Comparison of ENCODE assay signal across 24 cellular contexts in genomic region chr13:21901772-21902708, GRCh38.
A peak's percentile ranks its signal among the peaks of the same experiment; 100 is the strongest.
DNase-seq lines count a peak whose midpoint lies in the region; ATAC-seq and TF ChIP-seq lines count a peak whose summit lies in the region.
"Had no signal": no experiment of that assay in that cellular context is flagged by ENCODE, and none has a peak within 500 bp of the region (broad histone marks: within the 10 kb centered on the region; RNA-seq: fewer than 3 reads in every experiment).

No MANE protein-coding gene starts in this region.

- H2BK120ac ChIP-seq in IMR-90 (ENCODE audit: low read depth, low read length): peak overlapping the region; percentile 6; the same call in 1 of the 2 replicates

- TF ChIP-seq RAD21 in IMR-90 (IDR thresholded peaks at IDR 0.05; ENCODE audit: low read length): no peak

- TF ChIP-seq POLR2A in IMR-90 (IDR thresholded peaks at IDR 0.05; ENCODE audit: low read depth, low read length): no peak
- TF ChIP-seq POLR2A in tibial nerve (IDR thresholded peaks at IDR 0.05): no peak

- intact Hi-C loops in IMR-90 (cut with micrococcal nuclease): no loop called here
- intact Hi-C loops in upper lobe of right lung (cut with DNase I): no loop called here

- H3K9me3 Mint-ChIP-seq in mesothelial cell of epicardium: no peaks in the 10 kb centered on the region
- H3K9me3 Mint-ChIP-seq: activated naive CD4-positive, alpha-beta T cell treated with anti-CD3 and anti-CD28 coated beads, Interleukin-2, amount 50 U/mL, for 24 hours; activated T-cell treated with anti-CD3 and anti-CD28 coated beads, Interleukin-2, amount 50 U/mL, for 72 hours had no signal

- no peak overlapping the region for H3K56ac ChIP-seq in IMR-90 (ENCODE audit: extremely low read depth, insufficient read depth, low read length)

- WGBS in IMR-90 (ENCODE audit: extremely low coverage in 2 of 2, insufficient read length in 1 of 2), 2 experiments: 60% methylated on average over 7 of the region's 16 CpGs; no CpG with 5 or more reads in 1 of the 2 experiments
- 64 to 70% methylated on average over 13 to 16 of the region's 16 CpGs for WGBS in tibial nerve, 2 donors

- peak; percentile 4 for DNase-seq in IMR-90
- DNase-seq in fibroblast of villous mesenchyme (ENCODE audit: low read depth): peak; percentile 24
- no peak for DNase-seq in mesothelial cell of epicardium (ENCODE audit: low spot score in 2 of 2, unreplicated experiment in 2 of 2)
- no peak for DNase-seq in upper lobe of right lung
- DNase-seq in hypothalamus (lab: John Stamatoyannopoulos, UW): no peak
- DNase-seq in tibial nerve (ENCODE audit: low spot score in 2 of 2): no peak
- no peak for DNase-seq in NCI-H2171 treated with DMSO at 0.1 percent for 48 hours (lab: John Stamatoyannopoulos, UW)
- DNase-seq: activated CD4-positive, alpha-beta T cell treated with anti-CD3 and anti-CD28 coated beads for 36 hours; activated T-cell treated with anti-CD3 and anti-CD28 coated beads, Interleukin-2, amount 50 U/mL, for 72 hours; cerebellar nuclear complex; COR-L47; effector CD4-positive, alpha-beta T cell; Karpas-422; NCI-H1048; NCI-H2081; NCI-H510A treated with DMSO at 0.1 percent for 48 hours; right lobe of liver; SW 1271; thyroid gland had no signal

- POLR2A ChIA-PET in IMR-90 (lab: Charles Lee; ENCODE audit: unreplicated experiment): no interaction called here

- H3K9me3 ChIP-seq in IMR-90 (ENCODE audit: control insufficient read depth, insufficient read depth, low read length): no peaks in the 10 kb centered on the region
- no peaks in the 10 kb centered on the region for H3K9me3 ChIP-seq in upper lobe of right lung
- no peaks in the 10 kb centered on the region for H3K9me3 ChIP-seq in tibial nerve
- H3K9me3 ChIP-seq: esophagus muscularis mucosa, right lobe of liver, thyroid gland had no signal

- no peak overlapping the region for H3K4me3 Mint-ChIP-seq in mesothelial cell of epicardium
- H3K4me3 Mint-ChIP-seq: activated CD4-positive, alpha-beta T cell treated with anti-CD3 and anti-CD28 coated beads for 36 hours; activated naive CD4-positive, alpha-beta T cell treated with anti-CD3 and anti-CD28 coated beads, Interleukin-2, amount 50 U/mL, for 24 hours; activated T-cell treated with anti-CD3 and anti-CD28 coated beads, Interleukin-2, amount 50 U/mL, for 72 hours; B cell had no signal

- H3K36me3 ChIP-seq in IMR-90 (ENCODE audit: control insufficient read depth, insufficient read depth, low read length) (no peaks in the 10 kb centered on the region), upper lobe of right lung (no peaks in the 10 kb centered on the region), tibial nerve (no peaks in the 10 kb centered on the region)
- H3K36me3 ChIP-seq: esophagus muscularis mucosa, right lobe of liver, thyroid gland had no signal

- in situ Hi-C loops in IMR-90 (cut with MboI; ENCODE audit: low sequenced_read_pairs): no loop called here

- no peak for TF ChIP-seq EP300 in tibial nerve (IDR thresholded peaks at IDR 0.05)

- H2BK15ac ChIP-seq in IMR-90 (ENCODE audit: low read depth, low read length): no peak overlapping the region

- H3K9ac ChIP-seq in IMR-90 (ENCODE audit: low read depth, low read length): no peak overlapping the region

- no peak overlapping the region; the same call in 1 of the 2 replicates for H3K14ac ChIP-seq in IMR-90 (replicated peaks; ENCODE audit: low read depth, low read length)

- CTCF ChIA-PET in IMR-90 (lab: Yijun Ruan, JAX): no interaction called here

- peak overlapping the region; percentile 26 for H2AFZ ChIP-seq in IMR-90 (replicated peaks; ENCODE audit: low read length, poor library complexity)

- TF ChIP-seq CTCF in IMR-90 (conservative IDR thresholded peaks at IDR 0.05; ENCODE audit: low read depth, low read length): no peak
- TF ChIP-seq CTCF in fibroblast of villous mesenchyme (IDR thresholded peaks at IDR 0.05; ENCODE audit: insufficient read depth, low read depth, low read length): no peak
- no peak for TF ChIP-seq CTCF in mesothelial cell of epicardium (IDR thresholded peaks at IDR 0.05; ENCODE audit: unreplicated experiment)
- TF ChIP-seq CTCF in upper lobe of right lung (IDR thresholded peaks at IDR 0.05): no peak
- TF ChIP-seq CTCF in tibial nerve (IDR thresholded peaks at IDR 0.05): no peak

- H3K27me3 ChIP-seq in IMR-90 (ENCODE audit: control insufficient read depth, insufficient read depth, low read length) (no peaks in the 10 kb centered on the region), upper lobe of right lung (no peaks in the 10 kb centered on the region), tibial nerve (no peaks in the 10 kb centered on the region)
- H3K27me3 ChIP-seq: right lobe of liver, thyroid gland had no signal

- ATAC-seq in IMR-90 (ENCODE audit: low read depth) (peak; percentile 76), upper lobe of right lung (peak; percentile 79), HG02884 (IDR thresholded peaks at IDR 0.05; ENCODE audit: unreplicated experiment) (no peak)
- ATAC-seq: activated CD4-positive, alpha-beta T cell treated with anti-CD3 and anti-CD28 coated beads for 36 hours; activated T-cell treated with anti-CD3 and anti-CD28 coated beads, Interleukin-2, amount 50 U/mL, for 72 hours; HCT116 had no signal

- no peak overlapping the region for H3K4me2 ChIP-seq in IMR-90 (ENCODE audit: low read depth, low read length)

- H3K23ac ChIP-seq in IMR-90 (ENCODE audit: low read depth, low read length): no peak overlapping the region; the same call in 1 of the 2 replicates

- H3K4me1 ChIP-seq in IMR-90 (ENCODE audit: control insufficient read depth, insufficient read depth, low read length) (peaks cover 7% of the 10 kb centered on the region; the same call in 1 of the 2 replicates), upper lobe of right lung (peaks cover 3% of the 10 kb centered on the region), tibial nerve (peaks cover 0 to 5% (median 0%) of the 10 kb centered on the region in 4 donors)
- H3K4me1 ChIP-seq: right lobe of liver, thyroid gland had no signal

- H2BK5ac ChIP-seq in IMR-90 (ENCODE audit: low read depth, low read length, poor library complexity, severe bottlenecking): no peak overlapping the region

- no TSS peak for BruUV-seq in IMR-90 (replicated peaks; lab: Mats Ljungman, UMichigan)

- H3K79me1 ChIP-seq in IMR-90 (ENCODE audit: low read depth in 1 of 2, low read length in 2 of 2): no peaks in the 10 kb centered on the region

- H4K91ac ChIP-seq in IMR-90 (ENCODE audit: insufficient read depth, low read depth, low read length): peak overlapping the region; percentile 3; the same call in 1 of the 2 replicates

- peak overlapping the region; percentile 8; the same call in 1 of the 2 replicates for H3K27ac ChIP-seq in IMR-90 (ENCODE audit: insufficient read depth, low read length)
- no peak overlapping the region for H3K27ac ChIP-seq in upper lobe of right lung
- H3K27ac ChIP-seq in tibial nerve: peak overlapping the region in 2 of 4 donors; percentile 3 to 5
- H3K27ac ChIP-seq: right lobe of liver, thyroid gland had no signal

- no peaks in the 10 kb centered on the region for H3K27me3 Mint-ChIP-seq in mesothelial cell of epicardium (ENCODE audit: low read depth)
- H3K27me3 Mint-ChIP-seq: activated CD4-positive, alpha-beta T cell treated with anti-CD3 and anti-CD28 coated beads for 36 hours; activated naive CD4-positive, alpha-beta T cell treated with anti-CD3 and anti-CD28 coated beads, Interleukin-2, amount 50 U/mL, for 24 hours; B cell had no signal

- H3K18ac ChIP-seq in IMR-90 (ENCODE audit: low read depth, low read length): no peak overlapping the region; the same call in 1 of the 2 replicates

- 0 out of 2 replicates have a peak, but pooled peaks cover 6% of the 10 kb centered on the region for H3K9me1 ChIP-seq in IMR-90 (ENCODE audit: insufficient read depth, low read length)

- H3K4me1 Mint-ChIP-seq in mesothelial cell of epicardium: peaks cover 45% of the 10 kb centered on the region
- H3K4me1 Mint-ChIP-seq: activated CD4-positive, alpha-beta T cell treated with anti-CD3 and anti-CD28 coated beads for 36 hours; activated naive CD4-positive, alpha-beta T cell treated with anti-CD3 and anti-CD28 coated beads, Interleukin-2, amount 50 U/mL, for 24 hours; B cell had no signal

- H4K8ac ChIP-seq in IMR-90 (ENCODE audit: low read depth in 2 of 2, low read length in 2 of 2): peak overlapping the region in 1 of 2 experiments; percentile 37; a peak in 2 of 4 replicates

- no peaks in the 10 kb centered on the region for H3K36me3 Mint-ChIP-seq in mesothelial cell of epicardium
- H3K36me3 Mint-ChIP-seq: activated naive CD4-positive, alpha-beta T cell treated with anti-CD3 and anti-CD28 coated beads, Interleukin-2, amount 50 U/mL, for 24 hours had no signal

- no peak overlapping the region for H3K4ac ChIP-seq in IMR-90 (ENCODE audit: low read depth, low read length)

- H2AK5ac ChIP-seq in IMR-90 (ENCODE audit: low read depth, low read length): no peak overlapping the region

- no peak overlapping the region for H2BK20ac ChIP-seq in IMR-90 (ENCODE audit: low read depth, low read length)

- H4K5ac ChIP-seq in IMR-90 (ENCODE audit: low read depth, low read length): no peak overlapping the region

- peak overlapping the region; percentile 9 for H3K27ac Mint-ChIP-seq in mesothelial cell of epicardium
- H3K27ac Mint-ChIP-seq: activated CD4-positive, alpha-beta T cell treated with anti-CD3 and anti-CD28 coated beads for 36 hours; activated naive CD4-positive, alpha-beta T cell treated with anti-CD3 and anti-CD28 coated beads, Interleukin-2, amount 50 U/mL, for 24 hours; activated T-cell treated with anti-CD3 and anti-CD28 coated beads, Interleukin-2, amount 50 U/mL, for 72 hours; B cell had no signal

- dilution Hi-C loops in IMR-90 (cut with HindIII; ENCODE audit: low sequenced_read_pairs, unreplicated experiment): no loop called here

- H3K4me3 ChIP-seq in IMR-90 (ENCODE audit: insufficient read depth, low read depth, low read length) (no peak overlapping the region), fibroblast of villous mesenchyme (ENCODE audit: low read depth, low read length) (no peak overlapping the region), upper lobe of right lung (no peak overlapping the region), tibial nerve (no peak overlapping the region)
- H3K4me3 ChIP-seq: esophagus muscularis mucosa, right lobe of liver, thyroid gland had no signal

- no peaks in the 10 kb centered on the region for H4K20me1 ChIP-seq in IMR-90 (ENCODE audit: insufficient read depth, low read length)

- H2AK9ac ChIP-seq in IMR-90 (replicated peaks; ENCODE audit: low read depth, low read length, poor library complexity): peak overlapping the region; percentile 28

TF ChIP-seq in IMR-90, 13 proteins besides CTCF, POLR2A, EP300 and RAD21 (continues in another document):
- TF ChIP-seq MAZ (IDR thresholded peaks at IDR 0.05; ENCODE audit: borderline replicate concordance, low read depth, low read length) (no peak), CEBPB (IDR thresholded peaks at IDR 0.05; ENCODE audit: low read depth, low read length) (no peak), CHD1 (IDR thresholded peaks at IDR 0.05; ENCODE audit: low read depth, low read length) (no peak)

Comparison
In these comparisons a context has a peak if more than half of its experiments do, and no peak if none do; other contexts are left out.
1. DNase-seq: peak in IMR-90 (single experiment) and fibroblast of villous mesenchyme (single experiment); none in mesothelial cell of epicardium (0 of 2), upper lobe of right lung (single experiment), hypothalamus (0 of 51), tibial nerve (0 of 2) and NCI-H2171 treated with DMSO at 0.1 percent for 48 hours (single experiment).